23 cellular contexts compared by ENCODE assay signal in genomic region chr2:15820283-15820591, GRCh38.
"Had no signal": no experiment of that assay in that cellular context is flagged by ENCODE, and none has a peak within 500 bp of the region (broad histone marks: within the 10 kb centered on the region; RNA-seq: fewer than 3 reads in every experiment).

No MANE protein-coding gene starts in this region.

- ATAC-seq: naive thymus-derived CD8-positive, alpha-beta T cell; natural killer cell treated with Interleukin-12 subunit alpha and Interleukin-12 subunit beta and Interleukin-15 and Interleukin-18, amount 100 ng/mL, for 72 hours; pancreas; psoas muscle; right cardiac atrium; right lobe of liver; stimulated activated memory B cell treated with anti-CD40 and anti-IgM and Interleukin-4, amounts not matched to agents 10 μg/mL and 1 μg/mL and 100 μg/mL, for 72 hours; stimulated activated naive CD8-positive, alpha-beta T cell treated with anti-CD3 and anti-CD28 coated beads, Interleukin-15, amount 100 ng/mL, for 72 hours; stimulated activated naive CD8-positive, alpha-beta T cell treated with anti-CD3 and anti-CD28 coated beads, Interleukin-15, Interleukin-2, amounts not matched to agents 100 U/mL and 50 U/mL, for 24 hours had no signal

- H3K36me3 Mint-ChIP-seq: naive B cell; naive thymus-derived CD8-positive, alpha-beta T cell; natural killer cell treated with Interleukin-12 subunit alpha and Interleukin-12 subunit beta and Interleukin-15 and Interleukin-18, amount 100 ng/mL, for 72 hours; stimulated activated memory B cell treated with anti-CD40 and anti-IgM and Interleukin-4, amounts not matched to agents 10 μg/mL and 1 μg/mL and 100 μg/mL, for 72 hours had no signal

- DNase-seq: naive B cell; naive thymus-derived CD8-positive, alpha-beta T cell; pancreas; psoas muscle; right cardiac atrium; right lobe of liver; spleen; stimulated activated CD4-positive, alpha-beta T cell treated with anti-CD3 and anti-CD28 coated beads, Interleukin-12 subunit alpha, Interleukin-12 subunit beta, amount 100 ng/mL, for 4 hours; stimulated activated CD4-positive, alpha-beta T cell treated with anti-CD3 and anti-CD28 coated beads, Interleukin-1b, Interleukin-23, amount 100 ng/mL, for 48 hours; stimulated activated CD4-positive, alpha-beta T cell treated with anti-CD3 and anti-CD28 coated beads, Interleukin-4, amount 100 ng/mL, for 1 hour; stimulated activated CD4-positive, alpha-beta T cell treated with anti-CD3 and anti-CD28 coated beads, Interleukin-4, amount 100 ng/mL, for 4 hours; stimulated activated CD8-positive, alpha-beta memory T cell treated with anti-CD3 and anti-CD28 coated beads, Interleukin-4, amount 100 ng/mL, for 48 hours; stimulated activated naive CD4-positive, alpha-beta T cell; stimulated activated naive CD8-positive, alpha-beta T cell treated with anti-CD3 and anti-CD28 coated beads, Interleukin-15, amount 100 ng/mL, for 72 hours; stimulated activated naive CD8-positive, alpha-beta T cell treated with anti-CD3 and anti-CD28 coated beads, Interleukin-15, Interleukin-2, amounts not matched to agents 100 U/mL and 50 U/mL, for 24 hours; substantia nigra; testis; tibial artery; transverse colon; upper lobe of left lung had no signal

- H3K4me1 Mint-ChIP-seq: naive B cell; naive thymus-derived CD8-positive, alpha-beta T cell; stimulated activated memory B cell treated with anti-CD40 and anti-IgM and Interleukin-4, amounts not matched to agents 10 μg/mL and 1 μg/mL and 100 μg/mL, for 72 hours; stimulated activated naive CD8-positive, alpha-beta T cell treated with anti-CD3 and anti-CD28 coated beads, Interleukin-15, amount 100 ng/mL, for 72 hours had no signal

- H3K9me3 Mint-ChIP-seq: naive thymus-derived CD8-positive, alpha-beta T cell; natural killer cell treated with Interleukin-12 subunit alpha and Interleukin-12 subunit beta and Interleukin-15 and Interleukin-18, amount 100 ng/mL, for 72 hours; stimulated activated memory B cell treated with anti-CD40 and anti-IgM and Interleukin-4, amounts not matched to agents 10 μg/mL and 1 μg/mL and 100 μg/mL, for 72 hours; stimulated activated naive CD8-positive, alpha-beta T cell treated with anti-CD3 and anti-CD28 coated beads, Interleukin-15, amount 100 ng/mL, for 72 hours had no signal

- H3K4me3 Mint-ChIP-seq: naive thymus-derived CD8-positive, alpha-beta T cell; natural killer cell treated with Interleukin-12 subunit alpha and Interleukin-12 subunit beta and Interleukin-15 and Interleukin-18, amount 100 ng/mL, for 72 hours; stimulated activated memory B cell treated with anti-CD40 and anti-IgM and Interleukin-4, amounts not matched to agents 10 μg/mL and 1 μg/mL and 100 μg/mL, for 72 hours; stimulated activated naive CD8-positive, alpha-beta T cell treated with anti-CD3 and anti-CD28 coated beads, Interleukin-15, amount 100 ng/mL, for 72 hours had no signal

- H3K27ac Mint-ChIP-seq: naive B cell; naive thymus-derived CD8-positive, alpha-beta T cell; natural killer cell treated with Interleukin-12 subunit alpha and Interleukin-12 subunit beta and Interleukin-15 and Interleukin-18, amount 100 ng/mL, for 72 hours; neural progenitor cell; stimulated activated memory B cell treated with anti-CD40 and anti-IgM and Interleukin-4, amounts not matched to agents 10 μg/mL and 1 μg/mL and 100 μg/mL, for 72 hours had no signal
